ENCODE assay signal across 1 cellular context in the genomic region with DNA sequence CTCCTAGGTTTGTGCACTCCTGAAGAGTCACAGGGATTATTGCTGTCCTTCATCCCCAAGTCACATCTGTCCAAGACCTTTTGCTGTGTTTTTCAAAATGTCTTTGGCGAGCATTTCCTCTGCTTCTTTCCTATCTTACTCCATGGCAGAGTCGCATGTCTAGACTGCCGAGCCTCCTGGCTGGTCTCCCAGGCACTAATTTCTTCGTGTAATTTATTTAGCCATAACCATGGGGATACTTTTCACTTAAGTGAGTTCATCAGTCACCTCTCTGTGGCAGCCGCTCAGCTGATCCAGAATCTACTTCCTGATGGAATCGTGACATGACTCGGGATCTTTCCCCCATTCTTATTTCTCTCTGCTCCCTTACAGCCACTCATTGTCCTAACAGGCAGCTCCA.
TF ChIP-seq lines count a peak whose summit lies in the region.

No MANE protein-coding gene starts in this region.

TF ChIP-seq in GM23338, 12 proteins besides CTCF, POLR2A, EP300 and RAD21 (continued from another document):
- TF ChIP-seq, protein P1, sequence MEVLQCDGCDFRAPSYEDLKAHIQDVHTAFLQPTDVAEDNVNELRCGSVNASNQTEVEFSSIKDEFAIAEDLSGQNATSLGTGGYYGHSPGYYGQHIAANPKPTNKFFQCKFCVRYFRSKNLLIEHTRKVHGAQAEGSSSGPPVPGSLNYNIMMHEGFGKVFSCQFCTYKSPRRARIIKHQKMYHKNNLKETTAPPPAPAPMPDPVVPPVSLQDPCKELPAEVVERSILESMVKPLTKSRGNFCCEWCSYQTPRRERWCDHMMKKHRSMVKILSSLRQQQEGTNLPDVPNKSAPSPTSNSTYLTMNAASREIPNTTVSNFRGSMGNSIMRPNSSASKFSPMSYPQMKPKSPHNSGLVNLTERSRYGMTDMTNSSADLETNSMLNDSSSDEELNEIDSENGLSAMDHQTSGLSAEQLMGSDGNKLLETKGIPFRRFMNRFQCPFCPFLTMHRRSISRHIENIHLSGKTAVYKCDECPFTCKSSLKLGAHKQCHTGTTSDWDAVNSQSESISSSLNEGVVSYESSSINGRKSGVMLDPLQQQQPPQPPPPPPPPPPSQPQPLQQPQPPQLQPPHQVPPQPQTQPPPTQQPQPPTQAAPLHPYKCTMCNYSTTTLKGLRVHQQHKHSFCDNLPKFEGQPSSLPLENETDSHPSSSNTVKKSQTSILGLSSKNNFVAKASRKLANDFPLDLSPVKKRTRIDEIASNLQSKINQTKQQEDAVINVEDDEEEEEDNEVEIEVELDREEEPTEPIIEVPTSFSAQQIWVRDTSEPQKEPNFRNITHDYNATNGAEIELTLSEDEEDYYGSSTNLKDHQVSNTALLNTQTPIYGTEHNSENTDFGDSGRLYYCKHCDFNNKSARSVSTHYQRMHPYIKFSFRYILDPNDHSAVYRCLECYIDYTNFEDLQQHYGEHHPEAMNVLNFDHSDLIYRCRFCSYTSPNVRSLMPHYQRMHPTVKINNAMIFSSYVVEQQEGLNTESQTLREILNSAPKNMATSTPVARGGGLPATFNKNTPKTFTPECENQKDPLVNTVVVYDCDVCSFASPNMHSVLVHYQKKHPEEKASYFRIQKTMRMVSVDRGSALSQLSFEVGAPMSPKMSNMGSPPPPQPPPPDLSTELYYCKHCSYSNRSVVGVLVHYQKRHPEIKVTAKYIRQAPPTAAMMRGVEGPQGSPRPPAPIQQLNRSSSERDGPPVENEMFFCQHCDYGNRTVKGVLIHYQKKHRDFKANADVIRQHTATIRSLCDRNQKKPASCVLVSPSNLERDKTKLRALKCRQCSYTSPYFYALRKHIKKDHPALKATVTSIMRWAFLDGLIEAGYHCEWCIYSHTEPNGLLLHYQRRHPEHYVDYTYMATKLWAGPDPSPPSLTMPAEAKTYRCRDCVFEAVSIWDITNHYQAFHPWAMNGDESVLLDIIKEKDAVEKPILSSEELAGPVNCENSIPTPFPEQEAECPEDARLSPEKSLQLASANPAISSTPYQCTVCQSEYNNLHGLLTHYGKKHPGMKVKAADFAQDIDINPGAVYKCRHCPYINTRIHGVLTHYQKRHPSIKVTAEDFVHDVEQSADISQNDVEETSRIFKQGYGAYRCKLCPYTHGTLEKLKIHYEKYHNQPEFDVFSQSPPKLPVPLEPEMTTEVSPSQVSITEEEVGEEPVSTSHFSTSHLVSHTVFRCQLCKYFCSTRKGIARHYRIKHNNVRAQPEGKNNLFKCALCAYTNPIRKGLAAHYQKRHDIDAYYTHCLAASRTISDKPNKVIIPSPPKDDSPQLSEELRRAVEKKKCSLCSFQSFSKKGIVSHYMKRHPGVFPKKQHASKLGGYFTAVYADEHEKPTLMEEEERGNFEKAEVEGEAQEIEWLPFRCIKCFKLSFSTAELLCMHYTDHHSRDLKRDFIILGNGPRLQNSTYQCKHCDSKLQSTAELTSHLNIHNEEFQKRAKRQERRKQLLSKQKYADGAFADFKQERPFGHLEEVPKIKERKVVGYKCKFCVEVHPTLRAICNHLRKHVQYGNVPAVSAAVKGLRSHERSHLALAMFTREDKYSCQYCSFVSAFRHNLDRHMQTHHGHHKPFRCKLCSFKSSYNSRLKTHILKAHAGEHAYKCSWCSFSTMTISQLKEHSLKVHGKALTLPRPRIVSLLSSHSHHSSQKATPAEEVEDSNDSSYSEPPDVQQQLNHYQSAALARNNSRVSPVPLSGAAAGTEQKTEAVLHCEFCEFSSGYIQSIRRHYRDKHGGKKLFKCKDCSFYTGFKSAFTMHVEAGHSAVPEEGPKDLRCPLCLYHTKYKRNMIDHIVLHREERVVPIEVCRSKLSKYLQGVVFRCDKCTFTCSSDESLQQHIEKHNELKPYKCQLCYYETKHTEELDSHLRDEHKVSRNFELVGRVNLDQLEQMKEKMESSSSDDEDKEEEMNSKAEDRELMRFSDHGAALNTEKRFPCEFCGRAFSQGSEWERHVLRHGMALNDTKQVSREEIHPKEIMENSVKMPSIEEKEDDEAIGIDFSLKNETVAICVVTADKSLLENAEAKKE (CRISPR knock-in tag; IDR thresholded peaks at IDR 0.05) = no peak
- TF ChIP-seq POLR2AphosphoS5 (IDR thresholded peaks at IDR 0.05; ENCODE audit: low read depth) = no peak
- no peak for TF ChIP-seq ZNF331 (CRISPR knock-in tag; IDR thresholded peaks at IDR 0.05; ENCODE audit: low read depth)
- TF ChIP-seq EZH2 (IDR thresholded peaks at IDR 0.05; ENCODE audit: low read depth, unreplicated experiment) = no peak
- no peak for TF ChIP-seq NANOG (IDR thresholded peaks at IDR 0.05; ENCODE audit: borderline replicate concordance)
